Comparison of ENCODE assay signal across 1 cellular context in the genomic region with DNA sequence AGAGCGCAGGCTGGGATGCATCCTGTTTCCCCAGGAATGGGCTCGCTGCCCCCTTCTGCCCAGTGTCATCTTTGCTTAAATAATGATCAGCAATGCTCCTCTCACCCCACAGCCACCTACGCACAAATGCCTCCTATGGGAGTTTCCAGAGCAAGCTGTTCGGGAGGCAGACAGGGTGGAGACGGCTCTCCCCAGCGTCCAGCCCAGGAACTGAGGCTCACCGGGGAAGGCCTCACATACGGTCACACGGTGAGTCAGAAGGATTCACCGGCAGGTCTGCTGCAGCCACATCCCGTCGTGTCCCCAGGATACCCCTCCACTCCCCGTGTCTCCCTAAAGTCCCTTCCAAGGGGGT.
A peak's percentile ranks its signal among the peaks of the same experiment; 100 is the strongest.
TF ChIP-seq lines count a peak whose summit lies in the region.

No MANE protein-coding gene starts in this region.

TF ChIP-seq in K562, 482 proteins besides CTCF, POLR2A, EP300 and RAD21 (continued from another document):
- TF ChIP-seq, protein P1, sequence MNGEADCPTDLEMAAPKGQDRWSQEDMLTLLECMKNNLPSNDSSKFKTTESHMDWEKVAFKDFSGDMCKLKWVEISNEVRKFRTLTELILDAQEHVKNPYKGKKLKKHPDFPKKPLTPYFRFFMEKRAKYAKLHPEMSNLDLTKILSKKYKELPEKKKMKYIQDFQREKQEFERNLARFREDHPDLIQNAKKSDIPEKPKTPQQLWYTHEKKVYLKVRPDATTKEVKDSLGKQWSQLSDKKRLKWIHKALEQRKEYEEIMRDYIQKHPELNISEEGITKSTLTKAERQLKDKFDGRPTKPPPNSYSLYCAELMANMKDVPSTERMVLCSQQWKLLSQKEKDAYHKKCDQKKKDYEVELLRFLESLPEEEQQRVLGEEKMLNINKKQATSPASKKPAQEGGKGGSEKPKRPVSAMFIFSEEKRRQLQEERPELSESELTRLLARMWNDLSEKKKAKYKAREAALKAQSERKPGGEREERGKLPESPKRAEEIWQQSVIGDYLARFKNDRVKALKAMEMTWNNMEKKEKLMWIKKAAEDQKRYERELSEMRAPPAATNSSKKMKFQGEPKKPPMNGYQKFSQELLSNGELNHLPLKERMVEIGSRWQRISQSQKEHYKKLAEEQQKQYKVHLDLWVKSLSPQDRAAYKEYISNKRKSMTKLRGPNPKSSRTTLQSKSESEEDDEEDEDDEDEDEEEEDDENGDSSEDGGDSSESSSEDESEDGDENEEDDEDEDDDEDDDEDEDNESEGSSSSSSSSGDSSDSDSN (IDR thresholded peaks at IDR 0.05; ENCODE audit: borderline replicate concordance in 1 of 2, low read depth in 2 of 2, low read length in 2 of 2), result peak; percentile 71 to 93; a peak in 3 of 4 replicates
- TF ChIP-seq ZNF408 (CRISPR knock-in tag; IDR thresholded peaks at IDR 0.05; ENCODE audit: low read depth), result no peak
- no peak for TF ChIP-seq ZNF436 (CRISPR knock-in tag; IDR thresholded peaks at IDR 0.05)
- no peak for TF ChIP-seq FOXK2 (conservative IDR thresholded peaks at IDR 0.05 in 1 of 2, IDR thresholded peaks at IDR 0.05 in 1 of 2; ENCODE audit: low read depth in 2 of 2)
- no peak for TF ChIP-seq CBX1 (IDR thresholded peaks at IDR 0.05; ENCODE audit: low read depth)
- TF ChIP-seq SIRT6 (IDR thresholded peaks at IDR 0.05; ENCODE audit: low read depth, low read length), result no peak
- no peak for TF ChIP-seq ZNF384 (IDR thresholded peaks at IDR 0.05; ENCODE audit: low read depth, low read length)
- peak; percentile 50; the same call in 1 of the 2 replicates for TF ChIP-seq CTBP1 (IDR thresholded peaks at IDR 0.05; ENCODE audit: borderline replicate concordance)
- peak; percentile 70 for TF ChIP-seq FOSL1 (tag; conservative IDR thresholded peaks at IDR 0.05)
- no peak for TF ChIP-seq ZFP36 (IDR thresholded peaks at IDR 0.05; ENCODE audit: low read depth, low read length, partially characterized antibody)
- TF ChIP-seq CEBPG (CRISPR knock-in tag; IDR thresholded peaks at IDR 0.05), result no peak
- TF ChIP-seq CEBPG (tag; conservative IDR thresholded peaks at IDR 0.05 in 1 of 2, IDR thresholded peaks at IDR 0.05 in 1 of 2), result no peak
